ENCODE assay signal across 8 cellular contexts in genomic region chr7:96320437-96320836, GRCh38. TPM values are rescaled to one million over a fixed set of nuclear protein-coding genes. Genes with fewer than 3 reads are reported as not detected.
A peak's percentile ranks its signal among the peaks of the same experiment; 100 is the strongest.
DNase-seq lines count a peak whose midpoint lies in the region; ATAC-seq and TF ChIP-seq lines count a peak whose summit lies in the region.

No MANE protein-coding gene starts in this region.

- H3K36me3 ChIP-seq in muscle layer of duodenum (ENCODE audit: control insufficient read depth in 1 of 2, insufficient read depth in 2 of 2, low read length in 2 of 2) (no peaks in the 10 kb centered on the region), testis (ENCODE audit: low read depth, missing control alignments) (no peaks in the 10 kb centered on the region)

- H3K27ac Mint-ChIP-seq in activated naive CD8-positive, alpha-beta T cell, result peak overlapping the region; percentile 93

- no peaks in the 10 kb centered on the region for H3K9me3 Mint-ChIP-seq in activated naive CD8-positive, alpha-beta T cell (ENCODE audit: low read depth)

- ATAC-seq in GM19043 (IDR thresholded peaks at IDR 0.05; ENCODE audit: low read depth, unreplicated experiment) (peak; percentile 30), HG03196 (IDR thresholded peaks at IDR 0.05; ENCODE audit: unreplicated experiment) (peak; percentile 30)

- H3K27me3 ChIP-seq in AG04450 (ENCODE audit: control insufficient read depth, insufficient read depth, low read length), result no peaks in the 10 kb centered on the region
- H3K27me3 ChIP-seq in muscle layer of duodenum (ENCODE audit: low read depth, low read length), result no peaks in the 10 kb centered on the region
- H3K27me3 ChIP-seq in testis, result no peaks in the 10 kb centered on the region

- peaks cover 33% of the 10 kb centered on the region for H3K4me1 Mint-ChIP-seq in activated naive CD8-positive, alpha-beta T cell (ENCODE audit: low read depth)

- H3K27me3 Mint-ChIP-seq in activated naive CD8-positive, alpha-beta T cell, result no peaks in the 10 kb centered on the region

- POLR2A ChIA-PET in AG04450 (lab: Yijun Ruan, JAX), result no interaction called here

- peaks cover 7 to 12% of the 10 kb centered on the region in 2 donors for H3K4me1 ChIP-seq in muscle layer of duodenum (ENCODE audit: control insufficient read depth in 1 of 2, insufficient read depth in 2 of 2, low read length in 2 of 2)
- peaks cover 12% of the 10 kb centered on the region for H3K4me1 ChIP-seq in testis

- H3K4me3 Mint-ChIP-seq in activated naive CD8-positive, alpha-beta T cell, result peak overlapping the region; percentile 93

- DNase-seq in AG04450 (ENCODE audit: low read depth, low spot score), result no peak
- no peak for DNase-seq in testis
- no peak for DNase-seq in NCI-H1930 (lab: John Stamatoyannopoulos, UW)
- no peak for DNase-seq in SHP77 (lab: John Stamatoyannopoulos, UW)

- intact Hi-C loops in testis (cut with DNase I; ENCODE audit: low total_unique reads), result no loop called here

- TF ChIP-seq CTCF in AG04450 (IDR thresholded peaks at IDR 0.05; ENCODE audit: low read depth, low read length), result no peak
- TF ChIP-seq CTCF in testis (IDR thresholded peaks at IDR 0.05), result no peak

- H3K4me3 ChIP-seq in AG04450 (ENCODE audit: low read depth, low read length) (peak overlapping the region; percentile 86), muscle layer of duodenum (ENCODE audit: low read depth in 1 of 2, low read length in 2 of 2) (peak overlapping the region; percentile 83 to 96), testis (no peak overlapping the region)

- no peaks in the 10 kb centered on the region; the same call in 1 of the 2 replicates for H3K9me3 ChIP-seq in AG04450 (ENCODE audit: control insufficient read depth, insufficient read depth, low read length)
- no peaks in the 10 kb centered on the region for H3K9me3 ChIP-seq in muscle layer of duodenum (ENCODE audit: control insufficient read depth in 1 of 2, low read length in 2 of 2)
- H3K9me3 ChIP-seq in testis, result no peaks in the 10 kb centered on the region

- no peak overlapping the region for H3K27ac ChIP-seq in AG04450 (ENCODE audit: low read depth, low read length)
- H3K27ac ChIP-seq in muscle layer of duodenum (ENCODE audit: low read length), result peak overlapping the region; percentile 97
- peak overlapping the region in 1 of 2 donors; percentile 96 for H3K27ac ChIP-seq in testis

- CTCF ChIA-PET in AG04450 (lab: Charles Lee), result interaction anchor here (1.0 kb wide), 1 partner anchor 707 kb away, joined by 3 read pairs; no protein-coding TSS in a partner anchor

- H3K36me3 Mint-ChIP-seq in activated naive CD8-positive, alpha-beta T cell, result peaks cover 8% of the 10 kb centered on the region

- WGBS in testis, 2 donors, result 17 to 19% methylated on average over 2 of the region's 2 CpGs

- TF ChIP-seq POLR2A in testis (IDR thresholded peaks at IDR 0.05), result no peak

RNA-seq across cellular contexts. Expression of gene SLC25A13, which starts 1.5 kb away (rescaled TPM):
- polyA plus RNA-seq in AG04450 (2011; rRNA removed) (15.1 and 17.3 TPM in 2 replicates), testis (ENCODE audit: insufficient read depth, low read depth, low replicate concordance) (13.2 TPM)
- polyA minus RNA-seq in AG04450 (2011; rRNA and poly(A)+ RNA removed), result 8.8 and 11.9 TPM in 2 replicates
- total RNA-seq in testis, result 10 to 100 TPM; 35.4 to 49.1 TPM

Comparison
In these comparisons a context has a peak if more than half of its experiments do, and no peak if none do; other contexts are left out.
1. H3K4me3 ChIP-seq: peak in AG04450 (single experiment) and muscle layer of duodenum (2 of 2); none in testis (0 of 2).